Comparison of ENCODE assay signal across 8 cellular contexts in genomic region chr1:34859442-34860200, GRCh38. TPM values are rescaled to one million over a fixed set of nuclear protein-coding genes. Genes with fewer than 3 reads are reported as not detected.
A peak's percentile ranks its signal among the peaks of the same experiment; 100 is the strongest.
DNase-seq lines count a peak whose midpoint lies in the region; ATAC-seq and TF ChIP-seq lines count a peak whose summit lies in the region.

Gene SMIM12 (minus strand): TSS chr1:34859749. CDS start chr1:34855977, 3,772 bp downstream.

- peak within 1 kb of the TSS; percentile 69 to 89 (median 84) for H3K27ac Mint-ChIP-seq in IgD-negative memory B cell

- peaks cover 12% of the 10 kb centered on the region; the same call in 1 of the 2 replicates for H3K36me3 ChIP-seq in PC-3 (ENCODE audit: low read depth, low read length)

- H3K27ac ChIP-seq in PC-3 (ENCODE audit: low read length) = peak within 1 kb of the TSS; percentile 35
- peak within 1 kb of the TSS; percentile 57 for H3K27ac ChIP-seq in epithelial cell of prostate

- DNase-seq in DMS114 treated with DMSO at 0.1 percent for 48 hours (lab: John Stamatoyannopoulos, UW; ENCODE audit: unreplicated experiment) (peak; percentile 85), PC-3 (peak; percentile 94), activated T-cell treated with anti-CD3 and anti-CD28 coated beads for 48 hours (ENCODE audit: low read depth) (peak; percentile 90), epithelial cell of prostate (ENCODE audit: low read depth, low spot score) (peak; percentile 36), mucosa of gallbladder (ENCODE audit: low spot score) (peak; percentile 94)
- DNase-seq in stimulated activated CD8-positive, alpha-beta memory T cell treated with anti-CD3 and anti-CD28 coated beads, Interleukin-4, amount 100 ng/mL, for 4 hours (ENCODE audit: low read depth in 2 of 2, low spot score in 1 of 2) = peak; percentile 81 to 87

- no peaks in the 10 kb centered on the region for H3K9me2 ChIP-seq in PC-3 (replicated peaks; ENCODE audit: low read length)

- H3K27me3 ChIP-seq in PC-3 (ENCODE audit: low read length) = no peaks in the 10 kb centered on the region

- no peaks in the 10 kb centered on the region for H3K9me3 Mint-ChIP-seq in IgD-negative memory B cell

- H3K79me2 ChIP-seq in PC-3 (ENCODE audit: low read length) = peaks cover 34% of the 10 kb centered on the region

- H3K4me2 ChIP-seq in PC-3 (ENCODE audit: low read length) = peak within 1 kb of the TSS; percentile 96

- peaks cover 13% of the 10 kb centered on the region; the same call in 1 of the 2 replicates for H3K4me1 ChIP-seq in PC-3 (ENCODE audit: insufficient read depth, low read length)

- no TSS peak for BruUV-seq in PC-3 (replicated peaks; lab: Mats Ljungman, UMichigan)

- CTCF ChIA-PET in PC-3 (lab: Charles Lee) = interaction anchor here (0.5 to 0.7 kb wide), 3 partner anchors 112 to 1438 kb away, joined by 3 read pairs; no protein-coding TSS in a partner anchor

- peak within 1 kb of the TSS; percentile 90 for H3K4me3 ChIP-seq in PC-3 (ENCODE audit: low read length)

- H3K4me1 Mint-ChIP-seq in IgD-negative memory B cell = peaks cover 21 to 33% (median 31%) of the 10 kb centered on the region in 3 donors

- H3K9me3 ChIP-seq in PC-3 (ENCODE audit: low read length) = no peaks in the 10 kb centered on the region

- H2AFZ ChIP-seq in PC-3 (ENCODE audit: low read length) = peak within 1 kb of the TSS; percentile 100

- ATAC-seq in GM21528 (IDR thresholded peaks at IDR 0.05; ENCODE audit: low FRiP score, unreplicated experiment) = peak; percentile 92
- peak; percentile 98 for ATAC-seq in PC-3

- TF ChIP-seq CTCF in PC-3 (conservative IDR thresholded peaks at IDR 0.05; ENCODE audit: low read depth, low read length) = peak; percentile 91

- intact Hi-C loops in PC-3 (cut with micrococcal nuclease) = loop anchor here (10.0 kb wide), 1 partner anchor 255 kb away; no protein-coding TSS in a partner anchor

- peak within 1 kb of the TSS; percentile 91 to 96 (median 94) for H3K4me3 Mint-ChIP-seq in IgD-negative memory B cell

- 0 out of 2 replicates have a peak, but pooled peaks cover 6% of the 10 kb centered on the region for H4K20me1 ChIP-seq in PC-3 (ENCODE audit: low read length)

- no peaks in the 10 kb centered on the region for H3K27me3 Mint-ChIP-seq in IgD-negative memory B cell

- H3F3A ChIP-seq in PC-3 (ENCODE audit: low read length, unreplicated experiment) = no peaks in the 10 kb centered on the region

- no peaks in the 10 kb centered on the region for H3K36me3 Mint-ChIP-seq in IgD-negative memory B cell

- peak within 1 kb of the TSS; percentile 95 for H3K9ac ChIP-seq in PC-3 (ENCODE audit: low read length)

- POLR2A ChIA-PET in PC-3 (lab: Charles Lee; ENCODE audit: unreplicated experiment) = interaction anchor here (0.5 to 0.7 kb wide), 5 partner anchors 15 to 1432 kb away, joined by 3 read pairs; no protein-coding TSS in a partner anchor

RNA-seq across cellular contexts. Expression of gene SMIM12, which starts in this region (rescaled TPM):
- 73.4 TPM for polyA plus RNA-seq in IgD-negative memory B cell
- 47.2 and 53.0 TPM in 2 replicates for total RNA-seq in PC-3 (2014; rRNA removed)
- 28.9 TPM for total RNA-seq in mucosa of gallbladder

Comparison
In these comparisons a context has a peak if more than half of its experiments do, and no peak if none do; other contexts are left out.
1. Peak in every context shown above with its lines: DNase-seq, ATAC-seq, H3K4me3 ChIP-seq and H3K27ac ChIP-seq.
2. DNase-seq: peak in every context shown above with its lines; median percentile 94 in PC-3; 94 in mucosa of gallbladder; 90 in activated T-cell treated with anti-CD3 and anti-CD28 coated beads for 48 hours; 85 in DMS114 treated with DMSO at 0.1 percent for 48 hours; 84 in stimulated activated CD8-positive, alpha-beta memory T cell treated with anti-CD3 and anti-CD28 coated beads, Interleukin-4, amount 100 ng/mL, for 4 hours; 36 in epithelial cell of prostate.